In the genomic region with DNA sequence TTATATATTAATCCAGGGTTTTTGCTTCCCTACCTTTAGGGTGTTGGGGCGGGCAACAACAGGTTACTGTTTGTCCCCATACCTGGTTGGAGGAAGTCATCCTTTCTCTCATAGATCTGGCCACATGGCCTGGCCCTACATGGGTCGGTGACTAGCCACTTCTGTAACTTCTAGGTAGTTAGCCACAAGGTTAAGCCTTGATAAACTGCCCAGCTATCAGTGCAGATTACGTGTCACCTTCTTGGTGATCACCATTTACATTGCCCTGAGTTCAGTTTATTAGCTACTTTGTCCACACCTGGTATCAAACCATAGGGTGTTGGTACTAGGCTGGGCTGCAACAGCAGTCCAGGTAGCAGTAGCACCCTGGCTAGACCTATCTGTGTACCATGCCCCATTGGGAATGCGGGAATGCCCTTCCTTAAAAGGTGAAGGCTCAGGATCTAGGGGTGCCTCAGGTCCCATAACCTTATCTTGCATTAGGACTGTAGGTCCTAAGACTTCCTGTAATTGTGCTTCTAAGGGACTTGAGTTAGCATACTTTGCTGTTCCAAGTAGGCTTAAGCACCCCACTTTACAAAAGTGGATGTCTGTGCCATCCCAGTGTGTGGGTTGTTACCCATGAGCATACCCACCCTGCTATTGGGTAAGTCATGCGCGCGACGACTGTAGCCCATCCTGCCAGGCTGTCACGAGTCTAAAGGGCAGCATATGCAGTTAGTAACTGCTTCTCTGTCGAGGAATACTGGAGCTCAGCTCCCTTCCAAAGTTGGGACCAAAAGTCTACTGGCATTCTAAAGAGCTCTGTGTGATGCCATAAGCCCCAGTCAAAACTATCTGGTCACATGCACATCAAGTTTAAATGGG, we compare ENCODE assay signal across 8 cellular contexts.
DNase-seq lines count a peak whose midpoint lies in the region; ATAC-seq and TF ChIP-seq lines count a peak whose summit lies in the region.

No MANE protein-coding gene starts in this region.

- peaks cover 24 to 36% (median 29%) of the 10 kb centered on the region in 10 experiments for H3K4me1 ChIP-seq in BLaER1 treated with 17β-estradiol and CSF1 and Interleukin-3, amounts not matched to agents 10 nM and 100 nM
- H3K4me1 ChIP-seq in endocrine pancreas (ENCODE audit: control insufficient read depth, insufficient read depth, low read length) (peaks cover 10% of the 10 kb centered on the region), parathyroid adenoma (peaks cover 8% of the 10 kb centered on the region)

- peaks cover 0 to 23% (median 18%) of the 10 kb centered on the region in 11 experiments; a peak in 15 of 22 replicates for H3K9me3 ChIP-seq in BLaER1 treated with 17β-estradiol and CSF1 and Interleukin-3, amounts not matched to agents 10 nM and 100 nM (replicated peaks in 1 of 11)
- H3K9me3 ChIP-seq in endocrine pancreas (ENCODE audit: control insufficient read depth, low read length) (no peaks in the 10 kb centered on the region), parathyroid adenoma (ENCODE audit: control insufficient read depth, low read length) (no peaks in the 10 kb centered on the region)

- TF ChIP-seq CTCF in NB4 (IDR thresholded peaks at IDR 0.05; ENCODE audit: low read depth, low read length) (no peak), parathyroid adenoma (IDR thresholded peaks at IDR 0.05) (no peak)

- H4K20me1 ChIP-seq in BLaER1 treated with 17β-estradiol and CSF1 and Interleukin-3, amounts not matched to agents 10 nM and 100 nM, result peaks cover 0 to 15% (median 0%) of the 10 kb centered on the region in 11 experiments; a peak in 6 of 22 replicates

- ATAC-seq in HG03159 (IDR thresholded peaks at IDR 0.05; ENCODE audit: unreplicated experiment) (no peak), HG02588 (IDR thresholded peaks at IDR 0.05; ENCODE audit: unreplicated experiment) (no peak), GM21360 (IDR thresholded peaks at IDR 0.05; ENCODE audit: unreplicated experiment) (no peak)

- H3K9ac ChIP-seq in BLaER1 treated with 17β-estradiol and CSF1 and Interleukin-3, amounts not matched to agents 10 nM and 100 nM, result peak overlapping the region in 6 of 11 experiments; percentile 64 to 80 (median 76); a peak in 6 of 22 replicates
- no peak overlapping the region for H3K9ac ChIP-seq in endocrine pancreas (ENCODE audit: control insufficient read depth, insufficient read depth, low read length)
- no peak overlapping the region for H3K9ac ChIP-seq in parathyroid adenoma

- no peaks in the 10 kb centered on the region for H3K27me3 ChIP-seq in BLaER1 treated with 17β-estradiol and CSF1 and Interleukin-3, amounts not matched to agents 10 nM and 100 nM
- no peaks in the 10 kb centered on the region for H3K27me3 ChIP-seq in endocrine pancreas (ENCODE audit: control insufficient read depth, insufficient read depth, low read length)
- no peaks in the 10 kb centered on the region for H3K27me3 ChIP-seq in parathyroid adenoma (ENCODE audit: control insufficient read depth, insufficient read depth, low read length)

- peak overlapping the region in 5 of 10 experiments; percentile 58 to 71 (median 67); a peak in 4 of 20 replicates for H3K4me3 ChIP-seq in BLaER1 treated with 17β-estradiol and CSF1 and Interleukin-3, amounts not matched to agents 10 nM and 100 nM
- H3K4me3 ChIP-seq in NB4 (ENCODE audit: low read depth, low read length) (peak overlapping the region; percentile 76), endocrine pancreas (ENCODE audit: control insufficient read depth, insufficient read depth, low read length) (peak overlapping the region; percentile 86), parathyroid adenoma (ENCODE audit: low read depth, low read length) (peak overlapping the region; percentile 81)

- H3K4me2 ChIP-seq in BLaER1 treated with 17β-estradiol and CSF1 and Interleukin-3, amounts not matched to agents 10 nM and 100 nM, result peak overlapping the region; percentile 64 to 89 (median 80)
- peak overlapping the region; percentile 96 for H3K4me2 ChIP-seq in parathyroid adenoma (ENCODE audit: low read length)

- no peak overlapping the region for H2AFZ ChIP-seq in parathyroid adenoma

- H3K79me2 ChIP-seq in parathyroid adenoma, result peaks cover 2% of the 10 kb centered on the region

- H3K36me3 ChIP-seq in BLaER1 treated with 17β-estradiol and CSF1 and Interleukin-3, amounts not matched to agents 10 nM and 100 nM, result peaks cover 0 to 25% (median 19%) of the 10 kb centered on the region in 11 experiments; a peak in 20 of 22 replicates
- H3K36me3 ChIP-seq in endocrine pancreas (ENCODE audit: control insufficient read depth, insufficient read depth, low read length), result no peaks in the 10 kb centered on the region
- no peaks in the 10 kb centered on the region for H3K36me3 ChIP-seq in parathyroid adenoma (ENCODE audit: control insufficient read depth, insufficient read depth, low read length)

- no peak for DNase-seq in NB4 (ENCODE audit: low read depth)
- no peak for DNase-seq in activated effector memory CD4-positive, alpha-beta T cell treated with anti-CD3 and anti-CD28 coated beads, Interleukin-2, amount 50 U/mL, for 16 hours

- H3K27ac ChIP-seq in BLaER1 treated with 17β-estradiol and CSF1 and Interleukin-3, amounts not matched to agents 10 nM and 100 nM, result peak overlapping the region in 8 of 11 experiments; percentile 6 to 79 (median 62); a peak in 8 of 22 replicates
- H3K27ac ChIP-seq in parathyroid adenoma, result peak overlapping the region; percentile 68

- TF ChIP-seq POLR2A in NB4 (IDR thresholded peaks at IDR 0.05; ENCODE audit: extremely low read depth, insufficient read length), result no peak

Comparison
In these comparisons a context has a peak if more than half of its experiments do, and no peak if none do; other contexts are left out.
1. H3K9ac ChIP-seq: peak in BLaER1 treated with 17β-estradiol and CSF1 and Interleukin-3, amounts not matched to agents 10 nM and 100 nM (6 of 11); none in endocrine pancreas (single experiment) and parathyroid adenoma (single experiment).